29 cellular contexts compared by ENCODE assay signal in the genomic region with DNA sequence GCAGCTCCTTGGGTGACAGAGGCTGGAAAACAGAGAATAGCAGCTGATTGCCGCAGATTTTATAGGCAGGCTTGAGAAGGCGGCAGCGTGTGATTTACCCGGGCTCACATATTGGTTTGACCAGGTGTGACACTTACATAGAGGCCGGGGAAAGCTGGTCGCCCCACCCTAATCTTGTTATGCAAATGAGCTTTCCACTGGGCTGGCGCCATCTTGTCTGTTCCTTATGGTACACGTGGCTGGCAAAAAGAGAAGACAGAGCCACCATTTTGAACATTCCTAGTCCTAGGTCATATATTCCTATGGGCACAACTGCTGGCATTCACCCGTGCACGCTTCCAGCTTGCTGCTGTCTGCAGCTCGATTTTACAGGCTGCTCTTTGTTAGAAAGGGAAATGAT. TPM values are rescaled to one million over a fixed set of nuclear protein-coding genes. Genes with fewer than 3 reads are reported as not detected.
"Had no signal": no experiment of that assay in that cellular context is flagged by ENCODE, and none has a peak within 500 bp of the region (broad histone marks: within the 10 kb centered on the region; RNA-seq: fewer than 3 reads in every experiment).

No MANE protein-coding gene starts in this region.

- H3K36me3 ChIP-seq: esophagus muscularis mucosa, left lung, tibial artery had no signal

- H3K4me3 ChIP-seq: esophagus muscularis mucosa, hepatocyte, left lung, tibial artery had no signal

- H3K9ac ChIP-seq: parathyroid adenoma had no signal

- H3K4me1 ChIP-seq: esophagus muscularis mucosa, left lung, parathyroid adenoma had no signal

- H3K79me2 ChIP-seq: hepatocyte, parathyroid adenoma had no signal

- ATAC-seq: effector memory CD8-positive, alpha-beta T cell; left lung; natural killer cell; right cardiac atrium had no signal

- H3K9me3 ChIP-seq: esophagus muscularis mucosa, tibial artery had no signal

- H3K27me3 ChIP-seq: esophagus muscularis mucosa, hepatocyte, left lung, tibial artery had no signal

- H3K27ac ChIP-seq: esophagus muscularis mucosa, hepatocyte, left lung, parathyroid adenoma, tibial artery had no signal

- DNase-seq: activated CD4-positive, alpha-beta T cell treated with anti-CD3 and anti-CD28 coated beads, Interleukin-2, amount 50 U/mL, for 4 hours; activated CD8-positive, alpha-beta memory T cell treated with anti-CD3 and anti-CD28 coated beads for 24 hours; activated CD8-positive, alpha-beta memory T cell treated with anti-CD3 and anti-CD28 coated beads, Interleukin-2, amount 50 U/mL, for 4 hours; activated naive CD4-positive, alpha-beta T cell treated with Interleukin-2 at 50 U/mL for 16 hours; activated naive CD8-positive, alpha-beta T cell treated with anti-CD3 and anti-CD28 coated beads for 36 hours; activated T-cell treated with anti-CD3 and anti-CD28 coated beads, Interleukin-2, amount 50 U/mL, for 24 hours; central memory CD4-positive, alpha-beta T cell; effector memory CD8-positive, alpha-beta T cell; glutamatergic neuron; kidney glomerular epithelial cell; left lung; midbrain; natural killer cell; right cardiac atrium; stimulated activated CD4-positive, alpha-beta T cell treated with anti-CD3 and anti-CD28 coated beads, Interleukin-1b, Interleukin-23, amount 100 ng/mL, for 48 hours; substantia nigra; tibial artery had no signal

- H2AFZ ChIP-seq: hepatocyte, parathyroid adenoma had no signal

- H3K4me2 ChIP-seq: hepatocyte had no signal

- FAIRE-seq: astrocyte, colon, frontal cortex had no signal

RNA-seq across cellular contexts. Expression of a gene that starts 11.3 kb away (rescaled TPM):
- total RNA-seq: activated naive CD8-positive, alpha-beta T cell treated with anti-CD3 and anti-CD28 coated beads for 36 hours; activated T-helper 2 cell treated with anti-CD3 and anti-CD28 coated beads, Interferon-gamma antibody, Interleukin-2, Interleukin-4, amounts not matched to agents 10 μg/mL and 5 μg/mL and 100 μg/mL, durations not matched to agents 14 hours and 24 hours and 36 hours; astrocyte; dermis microvascular lymphatic vessel endothelial cell; esophagus muscularis mucosa; frontal cortex; hepatocyte; left lung; lung microvascular endothelial cell; natural killer cell; pulmonary artery endothelial cell; right cardiac atrium; skeletal muscle tissue; ureter had no signal
- polyA plus RNA-seq: hepatocyte, right cardiac atrium had no signal
